Comparison of ENCODE assay signal across 16 cellular contexts in the genomic region with DNA sequence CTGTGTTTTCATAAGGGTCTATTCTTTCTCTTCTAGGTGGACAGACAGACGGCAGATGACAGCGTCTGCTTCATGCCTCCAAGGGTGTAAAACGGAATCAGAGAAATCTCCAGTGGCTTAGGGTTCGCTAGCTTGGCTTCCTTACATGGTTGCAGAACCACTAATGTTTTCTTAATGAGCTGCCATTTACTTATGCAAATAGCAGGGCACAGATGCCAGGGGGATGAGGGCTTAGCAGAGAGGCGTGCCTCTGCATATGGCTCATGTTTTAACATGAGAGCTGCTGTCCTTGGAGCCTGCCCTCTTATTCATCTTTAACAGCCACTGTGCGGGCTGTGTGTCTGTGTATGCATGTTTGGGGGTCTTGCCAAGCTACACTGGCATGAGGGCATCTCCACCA.
A peak's percentile ranks its signal among the peaks of the same experiment; 100 is the strongest.
DNase-seq lines count a peak whose midpoint lies in the region.
"Had no signal": no experiment of that assay in that cellular context is flagged by ENCODE, and none has a peak within 500 bp of the region (broad histone marks: within the 10 kb centered on the region; RNA-seq: fewer than 3 reads in every experiment).

No MANE protein-coding gene starts in this region.

- no peaks in the 10 kb centered on the region for H3K36me3 ChIP-seq in H7 (replicated peaks; ENCODE audit: control insufficient read depth, insufficient read depth, low read length)

- no peak overlapping the region for H3K4me3 ChIP-seq in H7 (ENCODE audit: insufficient read depth, low read depth, low read length)
- H3K4me3 ChIP-seq: SK-N-MC had no signal

- peak; percentile 18 for DNase-seq in NCI-H1436 (lab: John Stamatoyannopoulos, UW)
- no peak for DNase-seq in NCI-H1436 treated with DMSO at 0.1 percent for 48 hours (lab: John Stamatoyannopoulos, UW)
- peak; percentile 93 for DNase-seq in DMS 273 treated with DMSO at 0.1 percent for 48 hours (lab: John Stamatoyannopoulos, UW)
- peak; percentile 96 for DNase-seq in NCI-H526 (lab: John Stamatoyannopoulos, UW)
- peak; percentile 3 for DNase-seq in epithelial cell of prostate (ENCODE audit: low read depth, low spot score)
- DNase-seq in H7: no peak
- DNase-seq in activated T-cell treated with anti-CD3 and anti-CD28 coated beads for 4 hours: no peak
- DNase-seq in activated effector memory CD4-positive, alpha-beta T cell treated with anti-CD3 and anti-CD28 coated beads, Interleukin-2, amount 50 U/mL, for 16 hours: no peak
- DNase-seq: CD4-positive, alpha-beta memory T cell; GF-D8; NCI-H1417 treated with DMSO at 0.1 percent for 48 hours; NCI-H2107; NCI-H345; NCI-H774 had no signal

- no peak overlapping the region for H3K27ac ChIP-seq in epithelial cell of prostate
- H3K27ac ChIP-seq: 22Rv1, SK-N-MC had no signal

- H3K27me3 ChIP-seq in H7 (ENCODE audit: control insufficient read depth, insufficient read depth, low read length): no peaks in the 10 kb centered on the region; the same call in 1 of the 2 replicates

Comparison
In these comparisons a context has a peak if more than half of its experiments do, and no peak if none do; other contexts are left out.
1. DNase-seq: peak in NCI-H1436 (single experiment), DMS 273 treated with DMSO at 0.1 percent for 48 hours (single experiment), NCI-H526 (2 of 2) and epithelial cell of prostate (single experiment); none in NCI-H1436 treated with DMSO at 0.1 percent for 48 hours (single experiment), H7 (single experiment), activated T-cell treated with anti-CD3 and anti-CD28 coated beads for 4 hours (single experiment) and activated effector memory CD4-positive, alpha-beta T cell treated with anti-CD3 and anti-CD28 coated beads, Interleukin-2, amount 50 U/mL, for 16 hours (single experiment).